In genomic region chr2:209331291-209331844, GRCh38 we compare ENCODE assay signal across 8 cellular contexts.
A peak's percentile ranks its signal among the peaks of the same experiment; 100 is the strongest.
DNase-seq lines count a peak whose midpoint lies in the region; ATAC-seq, FAIRE-seq and TF ChIP-seq lines count a peak whose summit lies in the region.

No MANE protein-coding gene starts in this region.

- no peaks in the 10 kb centered on the region for H3K36me3 ChIP-seq in vagina

- no peaks in the 10 kb centered on the region for H3K27me3 ChIP-seq in vagina

- ATAC-seq in HG03354 (IDR thresholded peaks at IDR 0.05; ENCODE audit: poor library complexity, severe bottlenecking, unreplicated experiment) (peak; percentile 51), HG02763 (IDR thresholded peaks at IDR 0.05; ENCODE audit: unreplicated experiment) (no peak), Right ventricle myocardium inferior (no peak)

- H3K4me3 ChIP-seq in vagina: no peak overlapping the region

- peak; percentile 31 for DNase-seq in RCC 7860 (ENCODE audit: low spot score)
- DNase-seq in glomerular endothelial cell (ENCODE audit: extremely low read depth, low read depth, low spot score): peak; percentile 16
- no peak for DNase-seq in DMS79 treated with DMSO at 0.1 percent for 48 hours (lab: John Stamatoyannopoulos, UW)
- DNase-seq in Right ventricle myocardium inferior (ENCODE audit: missing footprints): no peak
- no peak for DNase-seq in vagina (ENCODE audit: extremely low spot score in 2 of 2)

- no peaks in the 10 kb centered on the region for H3K4me1 ChIP-seq in vagina

- peak; percentile 63 for TF ChIP-seq CTCF in C4-2B (conservative IDR thresholded peaks at IDR 0.05)
- no peak for TF ChIP-seq CTCF in vagina (IDR thresholded peaks at IDR 0.05)

- TF ChIP-seq POLR2A in vagina (IDR thresholded peaks at IDR 0.05): no peak

- H3K9me3 ChIP-seq in vagina: no peaks in the 10 kb centered on the region

- no peak overlapping the region for H3K27ac ChIP-seq in C4-2B
- no peak overlapping the region for H3K27ac ChIP-seq in vagina

- intact Hi-C loops in Right ventricle myocardium inferior (cut with DNase I): no loop called here
- intact Hi-C loops in vagina (cut with DNase I): no loop called here

- FAIRE-seq in RCC 7860 (lab: Jason Lieb, UNC): peak; percentile 64

Comparison
In these comparisons a context has a peak if more than half of its experiments do, and no peak if none do; other contexts are left out.
1. DNase-seq: peak in RCC 7860 (single experiment) and glomerular endothelial cell (single experiment); none in DMS79 treated with DMSO at 0.1 percent for 48 hours (single experiment), Right ventricle myocardium inferior (single experiment) and vagina (0 of 2).